Comparison of ENCODE assay signal across 26 cellular contexts in genomic region chr1:246771366-246771765, GRCh38.
"Had no signal": no experiment of that assay in that cellular context is flagged by ENCODE, and none has a peak within 500 bp of the region (broad histone marks: within the 10 kb centered on the region; RNA-seq: fewer than 3 reads in every experiment).

No MANE protein-coding gene starts in this region.

- H3K27me3 ChIP-seq: esophagus squamous epithelium, gastrocnemius medialis, heart right ventricle, left lung had no signal

- H3K9me3 ChIP-seq: esophagus squamous epithelium, gastrocnemius medialis, heart right ventricle, left lung, lower lobe of right lung, mucosa of descending colon had no signal

- H3K4me1 ChIP-seq: gastrocnemius medialis, left lung, lower lobe of right lung had no signal

- H3K27ac ChIP-seq: epithelial cell of prostate, esophagus squamous epithelium, gastrocnemius medialis, heart right ventricle, left lung, lower lobe of right lung had no signal

- H3K4me3 ChIP-seq: esophagus squamous epithelium, gastrocnemius medialis, heart right ventricle, left lung, lower lobe of right lung, mucosa of descending colon had no signal

- FAIRE-seq: endometrium, islet of Langerhans, keratinocyte had no signal

- ATAC-seq: effector memory CD8-positive, alpha-beta T cell; esophagus mucosa; gastrocnemius medialis; heart right ventricle; left cardiac atrium; left lung; left ventricle myocardium superior; lower lobe of right lung; mucosa of descending colon; naive thymus-derived CD8-positive, alpha-beta T cell had no signal

- DNase-seq: cortex of kidney; effector CD8-positive, alpha-beta T cell; effector memory CD8-positive, alpha-beta T cell; endodermal cell; erythroblast; esophagus squamous epithelium; foreskin fibroblast; foreskin melanocyte; gastrocnemius medialis; glutamatergic neuron; head of caudate nucleus; heart right ventricle; hippocampal formation; left cardiac atrium; left lung; left ventricle myocardium superior; lower lobe of right lung; mesenchymal stem cell; mucosa of descending colon; naive B cell; naive thymus-derived CD8-positive, alpha-beta T cell had no signal
